In genomic region chr19:51368366-51369282, GRCh38 we compare ENCODE assay signal across 8 cellular contexts. TPM values are rescaled to one million over a fixed set of nuclear protein-coding genes. Genes with fewer than 3 reads are reported as not detected.
A peak's percentile ranks its signal among the peaks of the same experiment; 100 is the strongest.
DNase-seq lines count a peak whose midpoint lies in the region; ATAC-seq lines count a peak whose summit lies in the region.

CLDND2 (minus strand) TSS chr19:51369003; CDS start chr19:51368577, 426 bp downstream.

- peaks cover 32% of the 10 kb centered on the region for H3K4me1 ChIP-seq in stomach smooth muscle (ENCODE audit: control insufficient read depth, insufficient read depth, low read length)

- H3K27me3 Mint-ChIP-seq in IgD-negative memory B cell, result no peaks in the 10 kb centered on the region
- H3K27me3 Mint-ChIP-seq in activated naive CD8-positive, alpha-beta T cell treated with anti-CD3 and anti-CD28 coated beads, Interleukin-2, amount 10 ng/mL, durations not matched to agents 7 days and 5 days, result no peaks in the 10 kb centered on the region
- H3K27me3 Mint-ChIP-seq in immature natural killer cell (ENCODE audit: low read depth in 3 of 3), result peaks cover 28 to 52% (median 32%) of the 10 kb centered on the region in 3 donors

- H3K4me3 ChIP-seq in stomach smooth muscle (ENCODE audit: low read length in 2 of 2), result peak within 1 kb of the TSS; percentile 79 to 91

- peaks cover 6 to 18% (median 18%) of the 10 kb centered on the region in 3 donors for H3K4me1 Mint-ChIP-seq in IgD-negative memory B cell
- H3K4me1 Mint-ChIP-seq in activated naive CD8-positive, alpha-beta T cell treated with anti-CD3 and anti-CD28 coated beads, Interleukin-2, amount 10 ng/mL, durations not matched to agents 7 days and 5 days, result peaks cover 54% of the 10 kb centered on the region
- H3K4me1 Mint-ChIP-seq in immature natural killer cell, result peaks cover 45 to 62% of the 10 kb centered on the region in 2 donors

- no peak for ATAC-seq in activated naive CD8-positive, alpha-beta T cell treated with anti-CD3 and anti-CD28 coated beads, Interleukin-2, amount 10 ng/mL, durations not matched to agents 7 days and 5 days (ENCODE audit: low read depth)
- no peak for ATAC-seq in HG02973 (IDR thresholded peaks at IDR 0.05; ENCODE audit: unreplicated experiment)

- no peaks in the 10 kb centered on the region for H3K9me3 ChIP-seq in stomach smooth muscle (ENCODE audit: control insufficient read depth in 2 of 2, low read length in 2 of 2)

- H3K27me3 ChIP-seq in stomach smooth muscle (ENCODE audit: control insufficient read depth in 1 of 2, insufficient read depth in 2 of 2, low read length in 2 of 2), result peaks cover 0 to 2% of the 10 kb centered on the region in 2 donors

- H3K27ac Mint-ChIP-seq in IgD-negative memory B cell, result peak within 1 kb of the TSS; percentile 89 to 97 (median 93)
- peak within 1 kb of the TSS; percentile 94 for H3K27ac Mint-ChIP-seq in activated naive CD8-positive, alpha-beta T cell treated with anti-CD3 and anti-CD28 coated beads, Interleukin-2, amount 10 ng/mL, durations not matched to agents 7 days and 5 days
- H3K27ac Mint-ChIP-seq in immature natural killer cell, result peak within 1 kb of the TSS; percentile 94 to 100 (median 100)

- peak; percentile 17 for DNase-seq in AG08395 (ENCODE audit: low spot score)
- DNase-seq in activated naive CD8-positive, alpha-beta T cell treated with anti-CD3 and anti-CD28 coated beads, Interleukin-2, amount 10 ng/mL, durations not matched to agents 7 days and 5 days, result no peak
- DNase-seq in immature natural killer cell, result peak; percentile 66 to 70 (median 66)
- no peak for DNase-seq in EL
- no peak for DNase-seq in NCI-H69 (lab: John Stamatoyannopoulos, UW)

- peak within 1 kb of the TSS; percentile 72 to 74 for H3K9ac ChIP-seq in stomach smooth muscle (ENCODE audit: low read length in 2 of 2)

- no peaks in the 10 kb centered on the region for H3K9me3 Mint-ChIP-seq in IgD-negative memory B cell
- H3K9me3 Mint-ChIP-seq in activated naive CD8-positive, alpha-beta T cell treated with anti-CD3 and anti-CD28 coated beads, Interleukin-2, amount 10 ng/mL, durations not matched to agents 7 days and 5 days, result no peaks in the 10 kb centered on the region
- H3K9me3 Mint-ChIP-seq in immature natural killer cell, result no peaks in the 10 kb centered on the region

- H3K27ac ChIP-seq in stomach smooth muscle (ENCODE audit: low read length), result peak within 1 kb of the TSS; percentile 55

- no peaks in the 10 kb centered on the region for H3K36me3 Mint-ChIP-seq in IgD-negative memory B cell
- H3K36me3 Mint-ChIP-seq in activated naive CD8-positive, alpha-beta T cell treated with anti-CD3 and anti-CD28 coated beads, Interleukin-2, amount 10 ng/mL, durations not matched to agents 7 days and 5 days, result peaks cover 22% of the 10 kb centered on the region
- H3K36me3 Mint-ChIP-seq in immature natural killer cell, result peaks cover 17 to 27% (median 22%) of the 10 kb centered on the region in 3 donors

- POLR2A ChIA-PET in activated naive CD8-positive, alpha-beta T cell treated with anti-CD3 and anti-CD28 coated beads, Interleukin-2, amount 10 ng/mL, durations not matched to agents 7 days and 5 days (lab: Charles Lee), result interaction anchor here (0.7 to 6.4 kb wide), 7 partner anchors 7 to 26 kb away, joined by 3 to 85 read pairs (median 4); partner anchors contain the start of gene LIM2

- H3K36me3 ChIP-seq in stomach smooth muscle (ENCODE audit: control insufficient read depth in 2 of 2, insufficient read depth in 2 of 2, low read length in 2 of 2), result no peaks in the 10 kb centered on the region

- H3K4me3 Mint-ChIP-seq in IgD-negative memory B cell (peak within 1 kb of the TSS; percentile 89 to 98 (median 96)), immature natural killer cell (peak within 1 kb of the TSS; percentile 94 to 100 (median 98))
- H3K4me3 Mint-ChIP-seq in activated naive CD8-positive, alpha-beta T cell treated with anti-CD3 and anti-CD28 coated beads, Interleukin-2, amount 10 ng/mL, durations not matched to agents 7 days and 5 days, result peak within 1 kb of the TSS; percentile 94

RNA-seq across cellular contexts. Expression of gene CLDND2, which starts in this region (rescaled TPM):
- polyA plus RNA-seq in IgD-negative memory B cell (not detected), immature natural killer cell (under 1 TPM in 1 of 3 donors, not detected in 2; 0.83 TPM)
- total RNA-seq in activated naive CD8-positive, alpha-beta T cell treated with anti-CD3 and anti-CD28 coated beads, Interleukin-2, amount 10 ng/mL, durations not matched to agents 7 days and 5 days, result 10 to 100 TPM; 11.6 to 13.4 TPM

Comparison
In these comparisons a context has a peak if more than half of its experiments do, and no peak if none do; other contexts are left out.
1. Peak in DNase-seq in immature natural killer cell; RNA of the gene not detected or under 1 TPM.